Comparison of ENCODE assay signal across 8 cellular contexts in the genomic region with DNA sequence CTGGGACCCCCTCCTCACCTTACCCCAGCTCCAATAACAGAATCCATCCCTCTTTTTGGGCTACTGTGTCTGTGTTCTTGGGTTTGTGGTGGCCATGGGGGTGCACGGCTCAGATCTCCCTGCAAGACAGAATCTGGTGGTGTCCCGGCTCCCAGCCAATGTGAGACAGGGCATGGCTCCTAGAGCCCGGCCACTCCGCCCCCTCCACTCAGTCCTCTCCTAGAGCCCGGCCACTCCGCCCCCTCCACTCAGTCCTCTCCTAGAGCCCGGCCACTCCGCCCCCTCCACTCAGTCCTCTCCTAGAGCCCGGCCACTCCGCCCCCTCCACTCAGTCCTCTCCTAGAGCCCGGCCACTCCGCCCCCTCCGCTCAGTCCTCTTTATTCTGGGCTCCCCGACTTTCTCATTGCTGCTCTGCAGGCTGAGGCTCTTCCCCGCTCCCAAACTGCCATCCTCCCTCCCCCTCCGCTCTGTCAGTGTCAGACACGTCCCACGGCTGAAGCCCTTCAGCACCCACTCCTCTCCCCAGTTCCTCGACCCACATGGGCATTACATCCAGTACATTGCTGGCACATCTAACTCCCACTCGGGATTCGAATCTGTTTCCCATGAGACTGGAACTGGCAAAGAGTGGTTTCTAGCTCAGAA. TPM values are rescaled to one million over a fixed set of nuclear protein-coding genes. Genes with fewer than 3 reads are reported as not detected.
DNase-seq lines count a peak whose midpoint lies in the region; ATAC-seq, FAIRE-seq and TF ChIP-seq lines count a peak whose summit lies in the region.
"Not testable (repeated sequence)": the region's sequence is repeated elsewhere in the genome, so short reads cannot be mapped to it uniquely, and the experiment has no call there.

No MANE protein-coding gene starts in this region.

- not testable (repeated sequence) for H4K20me1 ChIP-seq in BLaER1; GM23338 (replicated peaks; ENCODE audit: insufficient read depth); K562 (replicated peaks; ENCODE audit: control insufficient read depth, insufficient read depth, low read length)

- not testable (repeated sequence) for H3K9me3 ChIP-seq in BLaER1; HEK293 (ENCODE audit: control insufficient read depth, insufficient read depth, low read depth, low read length); K562 (replicated peaks; ENCODE audit: control insufficient read depth, insufficient read depth, low read depth, low read length); thyroid gland

- not testable (repeated sequence) for FAIRE-seq in K562 (lab: Jason Lieb, UNC)

- H3K4me1 Mint-ChIP-seq in GM23338 (peaks cover 19% of the 10 kb centered on the region), WTC11 (peaks cover 26% of the 10 kb centered on the region), glutamatergic neuron (ENCODE audit: low read depth, unreplicated experiment) (peaks cover 17% of the 10 kb centered on the region), neural crest cell (peaks cover 50% of the 10 kb centered on the region)

- H3K36me3 Mint-ChIP-seq in GM23338 (ENCODE audit: low read depth) (peaks cover 11% of the 10 kb centered on the region), glutamatergic neuron (ENCODE audit: unreplicated experiment) (peaks cover 13% of the 10 kb centered on the region)
- not testable (repeated sequence) for H3K36me3 Mint-ChIP-seq in WTC11; neural crest cell (ENCODE audit: low read depth)

- not testable (repeated sequence) for H3K36me3 ChIP-seq in BLaER1; GM23338 (ENCODE audit: insufficient read depth); HEK293 (ENCODE audit: control insufficient read depth in 2 of 2, insufficient read depth in 1 of 2, low read length in 2 of 2); K562 (ENCODE audit: control insufficient read depth, insufficient read depth, low read length); thyroid gland

- intact Hi-C loops in K562 (cut with micrococcal nuclease); thyroid gland (cut with DNase I): not testable (repeated sequence)

- H3K4me3 Mint-ChIP-seq in GM23338; WTC11; glutamatergic neuron (ENCODE audit: unreplicated experiment); neural crest cell: not testable (repeated sequence)

- not testable (repeated sequence) for H2AFZ ChIP-seq in GM23338
- H2AFZ ChIP-seq in K562 (ENCODE audit: low read depth, low read length), result peak overlapping the region; percentile 58

- H3K9me2 ChIP-seq in GM23338 (ENCODE audit: insufficient read depth), result not testable (repeated sequence)

- not testable (repeated sequence) for TF ChIP-seq RAD21 in K562 (CRISPR knock-in tag; conservative IDR thresholded peaks at IDR 0.05 in 1 of 2, IDR thresholded peaks at IDR 0.05 in 1 of 2)

- ATAC-seq in GM23338 (peak; percentile 34; the same call in 2 of the 3 replicates), WTC11 (peak; percentile 50), K562 (peak; percentile 71)

- H3K79me2 ChIP-seq in GM23338 (replicated peaks; ENCODE audit: insufficient read depth); K562 (ENCODE audit: control insufficient read depth, insufficient read depth, low read length): not testable (repeated sequence)

- in situ Hi-C loops in K562 (cut with MboI), result not testable (repeated sequence)

- peaks cover 11% of the 10 kb centered on the region for H3K9me3 Mint-ChIP-seq in GM23338
- H3K9me3 Mint-ChIP-seq in WTC11, result peaks cover 19% of the 10 kb centered on the region
- peaks cover 13% of the 10 kb centered on the region for H3K9me3 Mint-ChIP-seq in glutamatergic neuron (ENCODE audit: unreplicated experiment)
- not testable (repeated sequence) for H3K9me3 Mint-ChIP-seq in neural crest cell

- not testable (repeated sequence) for H3K4me3 ChIP-seq in BLaER1; GM23338; HEK293 (ENCODE audit: low read depth, low read length); K562; thyroid gland (replicated peaks in 1 of 3)

- 33% methylated on average over 15 of the region's 21 CpGs for WGBS in K562 (ENCODE audit: insufficient coverage, low coverage, missing lambda C conversion rate)
- WGBS in thyroid gland, 2 donors, result 55 to 63% methylated on average over 19 to 21 of the region's 21 CpGs

- H3K27ac Mint-ChIP-seq in GM23338, WTC11: not testable (repeated sequence)
- H3K27ac Mint-ChIP-seq in glutamatergic neuron (ENCODE audit: unreplicated experiment) (peak overlapping the region; percentile 67), neural crest cell (ENCODE audit: unreplicated experiment) (peak overlapping the region; percentile 48)

- not testable (repeated sequence) for TF ChIP-seq EP300 in K562 (IDR thresholded peaks at IDR 0.05; ENCODE audit: low read length)

- not testable (repeated sequence) for TF ChIP-seq CTCF in GM23338 (conservative IDR thresholded peaks at IDR 0.05; ENCODE audit: low read depth in 2 of 2); HEK293 (tag by site-specific recombination; IDR thresholded peaks at IDR 0.05); WTC11 (IDR thresholded peaks at IDR 0.05); K562 (IDR thresholded peaks at IDR 0.05 in 2 of 3, conservative IDR thresholded peaks at IDR 0.05 in 1 of 3; ENCODE audit: insufficient read depth in 2 of 3, low read depth in 1 of 3, low read length in 3 of 3); glutamatergic neuron (IDR thresholded peaks at IDR 0.05; ENCODE audit: partially characterized antibody, unreplicated experiment); neural crest cell (conservative IDR thresholded peaks at IDR 0.05); thyroid gland (IDR thresholded peaks at IDR 0.05)

- not testable (repeated sequence) for TF ChIP-seq POLR2A in K562 (conservative IDR thresholded peaks at IDR 0.05); thyroid gland (IDR thresholded peaks at IDR 0.05)

- H3K27ac ChIP-seq in BLaER1; GM23338 (ENCODE audit: low read depth); HEK293 (ENCODE audit: extremely low read depth, low read depth, low read length); K562 (ENCODE audit: extremely low read depth, low read depth, low read length); thyroid gland: not testable (repeated sequence)

- POLR2A ChIA-PET in HEK293 (lab: Yijun Ruan, JAX); WTC11 (lab: Charles Lee): not testable (repeated sequence)
- POLR2A ChIA-PET in K562 (lab: Yijun Ruan, JAX), result interaction anchor here (0.6 to 1.2 kb wide), 5 partner anchors 7 to 94 kb away, joined by 3 to 5 read pairs (median 3); no protein-coding TSS in a partner anchor

- H3K9ac ChIP-seq in BLaER1, result not testable (repeated sequence)
- H3K9ac ChIP-seq in K562 (ENCODE audit: insufficient read depth in 1 of 2, low read depth in 2 of 2, low read length in 2 of 2), result peak overlapping the region in 1 of 2 experiments; percentile 56; a peak in 1 of 4 replicates

- not testable (repeated sequence) for H3K9me1 ChIP-seq in K562 (ENCODE audit: control insufficient read depth, insufficient read depth, low read length)

- H3K27me3 ChIP-seq in BLaER1; GM23338 (ENCODE audit: insufficient read depth); K562 (ENCODE audit: control insufficient read depth in 2 of 2, insufficient read depth in 2 of 2, low read length in 2 of 2); thyroid gland: not testable (repeated sequence)

- H3K4me1 ChIP-seq in BLaER1, result peaks cover 70% of the 10 kb centered on the region
- H3K4me1 ChIP-seq in GM23338 (ENCODE audit: insufficient read depth); HEK293 (ENCODE audit: control insufficient read depth, insufficient read depth, low read length): not testable (repeated sequence)
- peaks cover 2 to 20% of the 10 kb centered on the region in 2 experiments; a peak in 3 of 5 replicates for H3K4me1 ChIP-seq in K562 (replicated peaks in 1 of 2; ENCODE audit: control insufficient read depth in 2 of 2, insufficient read depth in 2 of 2, low read length in 2 of 2)
- peaks cover 11 to 26% of the 10 kb centered on the region in 2 donors for H3K4me1 ChIP-seq in thyroid gland

- peak overlapping the region; percentile 57 for H3K4me2 ChIP-seq in BLaER1
- H3K4me2 ChIP-seq in GM23338, result not testable (repeated sequence)
- H3K4me2 ChIP-seq in K562 (ENCODE audit: insufficient read depth, low read length), result peak overlapping the region; percentile 20

- not testable (repeated sequence) for H3F3A ChIP-seq in GM23338 (replicated peaks; ENCODE audit: low read depth)

- DNase-seq in GM23338 (ENCODE audit: low spot score); WTC11 (ENCODE audit: low spot score); glutamatergic neuron; neural crest cell (ENCODE audit: low read depth, low spot score): not testable (repeated sequence)
- peak in 3 of 4 experiments; percentile 50 to 62 (median 57) for DNase-seq in K562 (ENCODE audit: extremely low read depth in 1 of 4, low spot score in 3 of 4)
- peak; percentile 48 to 60 for DNase-seq in thyroid gland

- not testable (repeated sequence) for BruUV-seq in K562 (replicated peaks; lab: Mats Ljungman, UMichigan)

- CTCF ChIA-PET in HEK293 (lab: Yijun Ruan, JAX), result interaction anchor here (0.6 to 1.0 kb wide), 3 partner anchors 97 to 187 kb away, joined by 3 to 4 read pairs (median 3); no protein-coding TSS in a partner anchor
- CTCF ChIA-PET in WTC11 (lab: Charles Lee), result interaction anchor here (0.7 kb wide), 1 partner anchor 360 kb away, joined by 3 read pairs; no protein-coding TSS in a partner anchor
- CTCF ChIA-PET in K562 (lab: Yijun Ruan, JAX; ENCODE audit: low intra/inter-chr PET ratio), result not testable (repeated sequence)

- peaks cover 12% of the 10 kb centered on the region for H3K27me3 Mint-ChIP-seq in GM23338 (ENCODE audit: insufficient read depth, low read depth, poor library complexity)
- H3K27me3 Mint-ChIP-seq in WTC11 (ENCODE audit: low read depth); glutamatergic neuron (ENCODE audit: unreplicated experiment); neural crest cell (ENCODE audit: low read depth): not testable (repeated sequence)

RNA-seq across cellular contexts. Expression of gene MEAK7, which starts 20.6 kb away (rescaled TPM):
- total RNA-seq in GM23338 (2014; rRNA removed; shearing (Covaris generic)), result 16.9 and 17.2 TPM in 2 replicates
- polyA plus RNA-seq in GM23338 (2016; fragmentation: Nextera tagmentation; extraction: Ambion mirVana) (7.5 and 7.9 TPM in 2 replicates), K562 (2011; rRNA removed) (13.2 and 14.5 TPM in 2 replicates), K562 (2014; fragmentation: Illumina TruSeq; extraction: Trizol) (8.7 and 8.8 TPM in 2 replicates), K562 (2014; fragmentation: Nextera tagmentation; extraction: Ambion mirVana) (1 to 10 TPM; 1.4 to 1.8 TPM), K562 (2014; rRNA removed) (6.2 and 6.3 TPM in 2 replicates)
- total RNA-seq in WTC11 (2021) (14.4 to 16.7 TPM (median 15.3 TPM) in 3 replicates), K562 (2014; rRNA removed) (6.1 and 7.8 TPM in 2 replicates), K562 (2014; rRNA removed; fragmentation: Illumina TruSeq; extraction: Trizol) (5.2 and 5.6 TPM in 2 replicates), K562 (2015; rRNA removed; fragmentation: Illumina TruSeq; extraction: Trizol) (6.5 and 6.6 TPM in 2 replicates), K562 (2021) (9.8 and 10.0 TPM in 2 replicates), glutamatergic neuron (ENCODE audit: unreplicated experiment) (44.8 TPM), neural crest cell (29.5 and 30.8 TPM in 2 replicates), thyroid gland (10 to 100 TPM; 14.5 to 19.2 (median 16.3) TPM)
- total RNA-seq in K562 (2011; cell fraction: chromatin; rRNA removed; ENCODE audit: low replicate concordance), result 28.0 and 31.3 TPM in 2 replicates
- total RNA-seq in K562 (2011; cell fraction: nucleolus; rRNA removed), result 15.3 and 17.1 TPM in 2 replicates
- total RNA-seq in K562 (2011; cell fraction: nucleoplasm; rRNA removed), result 20.8 and 27.1 TPM in 2 replicates
- polyA plus RNA-seq in K562 (2011; cell fraction: cytosol; rRNA removed), result 10.5 and 17.4 TPM in 2 replicates
- polyA plus RNA-seq in K562 (2011; cell fraction: nucleus; rRNA removed), result 10.3 and 11.5 TPM in 2 replicates
- polyA plus RNA-seq in K562 (2012), result 7.7 and 9.3 TPM in 2 replicates
- 14.5 and 17.2 TPM in 2 replicates for polyA minus RNA-seq in K562 (2011; rRNA and poly(A)+ RNA removed)
- 9.0 and 11.2 TPM in 2 replicates for polyA minus RNA-seq in K562 (2011; cell fraction: cytosol; rRNA and poly(A)+ RNA removed)
- polyA minus RNA-seq in K562 (2011; cell fraction: nucleus; rRNA and poly(A)+ RNA removed), result 7.8 and 14.0 TPM in 2 replicates
